Comparison of ENCODE assay signal across 1 cellular context in genomic region chr5:80470631-80471030, GRCh38. TPM values are rescaled to one million over a fixed set of nuclear protein-coding genes. Genes with fewer than 3 reads are reported as not detected.
"Had no signal": no experiment of that assay in that cellular context is flagged by ENCODE, and none has a peak within 500 bp of the region (broad histone marks: within the 10 kb centered on the region; RNA-seq: fewer than 3 reads in every experiment).

No MANE protein-coding gene starts in this region.

RNA-seq across cellular contexts. Expression of gene FAM151B, which starts 17.3 kb away (rescaled TPM):
- polyA plus RNA-seq: immature natural killer cell had no signal
